ENCODE assay signal across 8 cellular contexts in genomic region chr15:77069521-77070121, GRCh38.
DNase-seq lines count a peak whose midpoint lies in the region; ATAC-seq and TF ChIP-seq lines count a peak whose summit lies in the region.

No MANE protein-coding gene starts in this region.

- H3K9me3 Mint-ChIP-seq in effector memory CD8-positive, alpha-beta T cell, result no peaks in the 10 kb centered on the region
- peaks cover 3% of the 10 kb centered on the region for H3K9me3 Mint-ChIP-seq in nephron progenitor cell

- peaks cover 4% of the 10 kb centered on the region for H3K36me3 Mint-ChIP-seq in effector memory CD8-positive, alpha-beta T cell (ENCODE audit: insufficient read depth)
- H3K36me3 Mint-ChIP-seq in nephron progenitor cell (ENCODE audit: low read depth), result peaks cover 22% of the 10 kb centered on the region

- peak overlapping the region; percentile 81 for H3K4me3 ChIP-seq in GM12865 (ENCODE audit: low read depth, low read length)

- TF ChIP-seq CTCF in GM12865 (IDR thresholded peaks at IDR 0.05; ENCODE audit: insufficient read depth, low read depth, low read length, missing control alignments), result no peak
- TF ChIP-seq CTCF in nephron progenitor cell (IDR thresholded peaks at IDR 0.05), result no peak

- H3K4me1 Mint-ChIP-seq in effector memory CD8-positive, alpha-beta T cell (ENCODE audit: low read depth in 2 of 2), result peaks cover 12 to 15% of the 10 kb centered on the region in 2 donors
- H3K4me1 Mint-ChIP-seq in nephron progenitor cell, result peaks cover 66% of the 10 kb centered on the region

- no peak for ATAC-seq in effector memory CD8-positive, alpha-beta T cell (replicated peaks)
- no peak for ATAC-seq in HG02678 (IDR thresholded peaks at IDR 0.05; ENCODE audit: unreplicated experiment)

- peaks cover 0 to 4% of the 10 kb centered on the region in 2 donors for H3K27me3 Mint-ChIP-seq in effector memory CD8-positive, alpha-beta T cell
- H3K27me3 Mint-ChIP-seq in nephron progenitor cell (ENCODE audit: low read depth, poor library complexity), result peaks cover 6% of the 10 kb centered on the region

- peak overlapping the region; percentile 72 to 85 for H3K27ac Mint-ChIP-seq in effector memory CD8-positive, alpha-beta T cell
- H3K27ac Mint-ChIP-seq in nephron progenitor cell, result peak overlapping the region; percentile 94

- DNase-seq in GM12865 (ENCODE audit: low read depth) (no peak), NCI-H526 treated with DMSO at 0.1 percent for 48 hours (lab: John Stamatoyannopoulos, UW) (peak; percentile 7), nephron progenitor cell (no peak), NCI-H1436 treated with DMSO at 0.1 percent for 48 hours (lab: John Stamatoyannopoulos, UW) (no peak), NCI-H187 (lab: John Stamatoyannopoulos, UW) (no peak)
- DNase-seq in effector memory CD8-positive, alpha-beta T cell, result no peak
- DNase-seq in effector CD4-positive, alpha-beta T cell, result no peak

- H3K4me3 Mint-ChIP-seq in effector memory CD8-positive, alpha-beta T cell, result peak overlapping the region; percentile 76 to 77
- H3K4me3 Mint-ChIP-seq in nephron progenitor cell, result peak overlapping the region; percentile 93
